In the genomic region with DNA sequence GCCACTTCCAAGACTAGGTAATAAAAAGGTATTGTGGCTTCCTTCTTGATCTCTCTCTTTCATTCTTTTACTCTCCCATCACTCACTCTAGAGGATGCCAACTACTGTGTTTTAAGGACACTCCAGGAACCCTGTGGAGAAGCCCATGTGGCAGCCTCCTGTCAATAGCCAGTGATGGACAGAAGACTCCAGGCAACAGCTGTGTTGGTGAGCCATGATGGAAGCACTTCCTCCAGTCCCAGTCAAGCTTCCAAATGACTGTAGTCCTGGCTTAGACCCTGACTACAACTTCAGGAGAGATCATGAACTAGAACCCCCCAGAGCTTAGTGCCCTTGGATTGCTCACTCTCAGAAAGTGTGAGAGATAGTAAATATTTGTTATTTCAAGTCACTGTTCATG, we compare ENCODE assay signal across 19 cellular contexts.
"Had no signal": no experiment of that assay in that cellular context is flagged by ENCODE, and none has a peak within 500 bp of the region (broad histone marks: within the 10 kb centered on the region; RNA-seq: fewer than 3 reads in every experiment).

No MANE protein-coding gene starts in this region.

- H3K27me3 Mint-ChIP-seq: activated T-cell treated with anti-CD3 and anti-CD28 coated beads, Interleukin-2, amount 50 U/mL, for 24 hours; activated T-helper 17 cell treated with anti-CD3 and anti-CD28 coated beads, Interleukin-2, amount 50 U/mL, for 72 hours had no signal

- H3K27ac ChIP-seq: colonic mucosa, esophagus muscularis mucosa, neural progenitor cell, upper lobe of left lung had no signal

- ATAC-seq: activated T-helper 17 cell treated with anti-CD3 and anti-CD28 coated beads, Interleukin-2, amount 50 U/mL, for 72 hours; left ventricle myocardium superior; stimulated activated naive CD8-positive, alpha-beta T cell treated with anti-CD3 and anti-CD28 coated beads, Interleukin-15, Interleukin-2, amounts not matched to agents 100 U/mL and 50 U/mL, for 24 hours had no signal

- H3K4me3 ChIP-seq: colonic mucosa, dorsolateral prefrontal cortex, esophagus muscularis mucosa, neural progenitor cell, upper lobe of left lung had no signal

- H3K27me3 ChIP-seq: colonic mucosa, dorsolateral prefrontal cortex, esophagus muscularis mucosa, neural progenitor cell, upper lobe of left lung had no signal

- H3K4me3 Mint-ChIP-seq: activated naive CD8-positive, alpha-beta T cell treated with anti-CD3 and anti-CD28 coated beads for 36 hours; activated T-cell treated with anti-CD3 and anti-CD28 coated beads, Interleukin-2, amount 50 U/mL, for 24 hours; mesothelial cell of epicardium; neural progenitor cell had no signal

- DNase-seq: activated naive CD8-positive, alpha-beta T cell treated with anti-CD3 and anti-CD28 coated beads for 36 hours; activated T-cell treated with anti-CD3 and anti-CD28 coated beads, Interleukin-2, amount 50 U/mL, for 24 hours; colonic mucosa; dorsolateral prefrontal cortex; hippocampal formation; left ventricle myocardium superior; mammary epithelial cell; stimulated activated CD4-positive, alpha-beta T cell treated with anti-CD3 and anti-CD28 coated beads, Interleukin-4, amount 100 ng/mL, for 24 hours; stimulated activated naive CD8-positive, alpha-beta T cell treated with anti-CD3 and anti-CD28 coated beads, Interleukin-15, Interleukin-2, amounts not matched to agents 100 U/mL and 50 U/mL, for 24 hours; T-helper 1 cell; T-helper 9 cell; upper lobe of left lung had no signal

- FAIRE-seq: astrocyte, frontal cortex had no signal

- H3K4me1 ChIP-seq: colonic mucosa, esophagus muscularis mucosa, upper lobe of left lung had no signal

- H3K36me3 ChIP-seq: colonic mucosa, esophagus muscularis mucosa, neural progenitor cell, upper lobe of left lung had no signal

- H3K27ac Mint-ChIP-seq: activated naive CD8-positive, alpha-beta T cell treated with anti-CD3 and anti-CD28 coated beads for 36 hours; activated T-cell treated with anti-CD3 and anti-CD28 coated beads, Interleukin-2, amount 50 U/mL, for 24 hours; activated T-helper 17 cell treated with anti-CD3 and anti-CD28 coated beads, Interleukin-2, amount 50 U/mL, for 72 hours; mesothelial cell of epicardium; neural progenitor cell; progenitor cell of endocrine pancreas had no signal

- H3K9me3 Mint-ChIP-seq: activated T-helper 17 cell treated with anti-CD3 and anti-CD28 coated beads, Interleukin-2, amount 50 U/mL, for 72 hours; mesothelial cell of epicardium; neural progenitor cell had no signal

- H3K36me3 Mint-ChIP-seq: neural progenitor cell had no signal

- H3K9me3 ChIP-seq: colonic mucosa, esophagus muscularis mucosa, upper lobe of left lung had no signal
